In genomic region chr17:50139950-50140885, GRCh38 we compare ENCODE assay signal across 8 cellular contexts. TPM values are rescaled to one million over a fixed set of nuclear protein-coding genes. Genes with fewer than 3 reads are reported as not detected.
DNase-seq lines count a peak whose midpoint lies in the region; ATAC-seq and TF ChIP-seq lines count a peak whose summit lies in the region.

No MANE protein-coding gene starts in this region.

- DNase-seq in GM03348 (ENCODE audit: low spot score) (peak; percentile 93), Peyer's patch (peak; percentile 72 to 91 (median 86)), fibroblast of mammary gland (ENCODE audit: low read depth) (peak; percentile 83), neural progenitor cell (ENCODE audit: low spot score) (peak; percentile 75), suprapubic skin (ENCODE audit: low spot score in 2 of 2) (no peak)
- DNase-seq in activated T-cell treated with anti-CD3 and anti-CD28 coated beads, Interleukin-2, amount 50 U/mL, for 72 hours: peak; percentile 83 to 85

- H3K27me3 ChIP-seq in Peyer's patch (no peaks in the 10 kb centered on the region), neural progenitor cell (no peaks in the 10 kb centered on the region), suprapubic skin (no peaks in the 10 kb centered on the region)

- H3K4me3 ChIP-seq in Peyer's patch (no peak overlapping the region), fibroblast of mammary gland (ENCODE audit: control insufficient read depth, low read depth, low read length) (no peak overlapping the region), neural progenitor cell (no peak overlapping the region), suprapubic skin (no peak overlapping the region)

- ATAC-seq in HG03139 (IDR thresholded peaks at IDR 0.05; ENCODE audit: unreplicated experiment): peak; percentile 52
- peak; percentile 78 to 83 for ATAC-seq in activated T-cell treated with anti-CD3 and anti-CD28 coated beads, Interleukin-2, amount 50 U/mL, for 72 hours (replicated peaks in 1 of 2)
- ATAC-seq in GM21390 (IDR thresholded peaks at IDR 0.05; ENCODE audit: unreplicated experiment): no peak

- no peak overlapping the region for H3K9ac ChIP-seq in neural progenitor cell

- peaks cover 73% of the 10 kb centered on the region for H3K4me1 Mint-ChIP-seq in activated T-cell treated with anti-CD3 and anti-CD28 coated beads, Interleukin-2, amount 50 U/mL, for 72 hours (ENCODE audit: low read depth)
- H3K4me1 Mint-ChIP-seq in neural progenitor cell: peaks cover 7% of the 10 kb centered on the region

- TF ChIP-seq POLR2A in Peyer's patch (IDR thresholded peaks at IDR 0.05): no peak
- no peak for TF ChIP-seq POLR2A in suprapubic skin (IDR thresholded peaks at IDR 0.05)

- H3K27ac ChIP-seq in Peyer's patch (peak overlapping the region in 3 of 4 donors; percentile 6 to 61 (median 10)), neural progenitor cell (no peak overlapping the region), suprapubic skin (no peak overlapping the region)

- H2AFZ ChIP-seq in neural progenitor cell (replicated peaks): no peak overlapping the region

- H3K4me3 Mint-ChIP-seq in activated T-cell treated with anti-CD3 and anti-CD28 coated beads, Interleukin-2, amount 50 U/mL, for 72 hours: peak overlapping the region; percentile 77 to 78
- H3K4me3 Mint-ChIP-seq in neural progenitor cell: no peak overlapping the region

- H3K4me1 ChIP-seq in Peyer's patch: peaks cover 0 to 42% (median 14%) of the 10 kb centered on the region in 4 donors
- no peaks in the 10 kb centered on the region for H3K4me1 ChIP-seq in neural progenitor cell
- H3K4me1 ChIP-seq in suprapubic skin: peaks cover 18% of the 10 kb centered on the region

- H3K36me3 ChIP-seq in Peyer's patch (peaks cover 0 to 95% (median 5%) of the 10 kb centered on the region in 3 donors), neural progenitor cell (no peaks in the 10 kb centered on the region), suprapubic skin (peaks cover 100% of the 10 kb centered on the region)

- H3K79me2 ChIP-seq in neural progenitor cell (ENCODE audit: low read depth): no peaks in the 10 kb centered on the region

- peaks cover 13% of the 10 kb centered on the region for H4K20me1 ChIP-seq in neural progenitor cell (ENCODE audit: low read depth)

- peaks cover 21 to 48% of the 10 kb centered on the region in 2 donors for H3K36me3 Mint-ChIP-seq in activated T-cell treated with anti-CD3 and anti-CD28 coated beads, Interleukin-2, amount 50 U/mL, for 72 hours (ENCODE audit: insufficient read depth in 2 of 2)
- H3K36me3 Mint-ChIP-seq in neural progenitor cell: peaks cover 47% of the 10 kb centered on the region

- no peaks in the 10 kb centered on the region for H3K9me3 Mint-ChIP-seq in activated T-cell treated with anti-CD3 and anti-CD28 coated beads, Interleukin-2, amount 50 U/mL, for 72 hours
- H3K9me3 Mint-ChIP-seq in neural progenitor cell: no peaks in the 10 kb centered on the region

- no peak for TF ChIP-seq EP300 in suprapubic skin (IDR thresholded peaks at IDR 0.05)

- H3F3A ChIP-seq in neural progenitor cell (ENCODE audit: low read depth): peaks cover 8% of the 10 kb centered on the region

- H3K9me3 ChIP-seq in Peyer's patch (no peaks in the 10 kb centered on the region), neural progenitor cell (ENCODE audit: low read depth) (no peaks in the 10 kb centered on the region), suprapubic skin (no peaks in the 10 kb centered on the region)

- no peak overlapping the region for H3K4me2 ChIP-seq in neural progenitor cell

- TF ChIP-seq CTCF in Peyer's patch (IDR thresholded peaks at IDR 0.05) (peak; percentile 93 to 95 (median 94)), fibroblast of mammary gland (conservative IDR thresholded peaks at IDR 0.05; ENCODE audit: control insufficient read depth, insufficient read depth, low read depth, low read length) (peak; percentile 88), neural progenitor cell (IDR thresholded peaks at IDR 0.05) (peak; percentile 80), suprapubic skin (IDR thresholded peaks at IDR 0.05) (peak; percentile 93 to 98)

- 46% methylated on average over 17 of the region's 19 CpGs for WGBS in suprapubic skin

- peak overlapping the region; percentile 69 for H3K27ac Mint-ChIP-seq in activated T-cell treated with anti-CD3 and anti-CD28 coated beads, Interleukin-2, amount 50 U/mL, for 72 hours
- peak overlapping the region; percentile 64 for H3K27ac Mint-ChIP-seq in neural progenitor cell

- H3K27me3 Mint-ChIP-seq in activated T-cell treated with anti-CD3 and anti-CD28 coated beads, Interleukin-2, amount 50 U/mL, for 72 hours (ENCODE audit: low read depth): no peaks in the 10 kb centered on the region
- peaks cover 7% of the 10 kb centered on the region for H3K27me3 Mint-ChIP-seq in neural progenitor cell (ENCODE audit: insufficient read depth, low read depth)

RNA-seq across cellular contexts. Expression of gene SAMD14, which starts 10.3 kb away (rescaled TPM):
- total RNA-seq in Peyer's patch (1 to 10 TPM in 2 of 4 donors, under 1 TPM in 2; 0.53 to 2.5 (median 1.0) TPM), neural progenitor cell (ENCODE audit: low replicate concordance) (8.7 and 27.9 TPM in 2 replicates), suprapubic skin (under 1 TPM in 1 of 4 donors, not detected in 3; 0.68 TPM)
- total RNA-seq in activated T-cell treated with anti-CD3 and anti-CD28 coated beads, Interleukin-2, amount 50 U/mL, for 72 hours: 1 to 10 TPM; 3.3 to 6.9 TPM

RNA-seq across cellular contexts. Expression of gene PPP1R9B, which starts 10.3 kb away (rescaled TPM):
- total RNA-seq in Peyer's patch: 10 to 100 TPM; 18.0 to 40.4 (median 32.9) TPM
- 100 to 1,000 TPM; 111 to 128 TPM for total RNA-seq in activated T-cell treated with anti-CD3 and anti-CD28 coated beads, Interleukin-2, amount 50 U/mL, for 72 hours
- 12.0 and 31.4 TPM in 2 replicates for total RNA-seq in neural progenitor cell (ENCODE audit: low replicate concordance)
- 10 to 100 TPM; 21.5 to 26.2 (median 23.7) TPM for total RNA-seq in suprapubic skin

RNA-seq across cellular contexts. Expression of gene SGCA, which starts 25.6 kb away (rescaled TPM):
- total RNA-seq in Peyer's patch (1 to 10 TPM in 3 of 4 donors, not detected in 1; 2.9 to 3.5 (median 3.5) TPM), neural progenitor cell (ENCODE audit: low replicate concordance) (1.5 TPM in 1 of 2 replicates, not detected in the other), suprapubic skin (1 to 10 TPM; 2.1 to 5.8 (median 4.0) TPM)
- total RNA-seq in activated T-cell treated with anti-CD3 and anti-CD28 coated beads, Interleukin-2, amount 50 U/mL, for 72 hours: 1 to 10 TPM; 1.7 to 2.3 TPM

RNA-seq across cellular contexts. Expression of gene PDK2, which starts 45.1 kb away (rescaled TPM):
- total RNA-seq in Peyer's patch (100 to 1,000 TPM in 3 of 4 donors, 10 to 100 TPM in 1; 23.1 to 283 (median 164) TPM), neural progenitor cell (ENCODE audit: low replicate concordance) (12.6 and 17.3 TPM in 2 replicates), suprapubic skin (100 to 1,000 TPM in 2 of 4 donors, 10 to 100 TPM in 2; 33.2 to 114 (median 69.6) TPM)
- total RNA-seq in activated T-cell treated with anti-CD3 and anti-CD28 coated beads, Interleukin-2, amount 50 U/mL, for 72 hours: 10 to 100 TPM; 26.6 to 34.6 TPM

Comparison
In these comparisons a context has a peak if more than half of its experiments do, and no peak if none do; other contexts are left out.
1. DNase-seq: peak in GM03348 (single experiment), Peyer's patch (3 of 3), activated T-cell treated with anti-CD3 and anti-CD28 coated beads, Interleukin-2, amount 50 U/mL, for 72 hours (2 of 2), fibroblast of mammary gland (single experiment) and neural progenitor cell (single experiment); none in suprapubic skin (0 of 2).
2. H3K27ac ChIP-seq: peak in Peyer's patch (3 of 4); none in neural progenitor cell (single experiment) and suprapubic skin (single experiment).
3. Peak in every context shown above with its lines, with median percentiles within 50 percentile points of each other: CTCF ChIP-seq.